Comparison of ENCODE assay signal across 11 cellular contexts in genomic region chr15:22981336-22981840, GRCh38. TPM values are rescaled to one million over a fixed set of nuclear protein-coding genes. Genes with fewer than 3 reads are reported as not detected.
A peak's percentile ranks its signal among the peaks of the same experiment; 100 is the strongest.
DNase-seq lines count a peak whose midpoint lies in the region; ATAC-seq and TF ChIP-seq lines count a peak whose summit lies in the region.
"Had no signal": no experiment of that assay in that cellular context is flagged by ENCODE, and none has a peak within 500 bp of the region (broad histone marks: within the 10 kb centered on the region; RNA-seq: fewer than 3 reads in every experiment).

No MANE protein-coding gene starts in this region.

- TF ChIP-seq CTCF in CD4-positive, alpha-beta T cell (IDR thresholded peaks at IDR 0.05), result no peak
- TF ChIP-seq CTCF in Panc1 (IDR thresholded peaks at IDR 0.05) (no peak), esophagus muscularis mucosa (IDR thresholded peaks at IDR 0.05) (no peak), parathyroid adenoma (IDR thresholded peaks at IDR 0.05) (no peak)

- no peak for TF ChIP-seq EP300 in esophagus muscularis mucosa (IDR thresholded peaks at IDR 0.05)

- peak overlapping the region; percentile 86 for H3K4me3 Mint-ChIP-seq in CD4-positive, alpha-beta T cell

- H3K36me3 Mint-ChIP-seq in CD4-positive, alpha-beta T cell (ENCODE audit: low read depth), result no peaks in the 10 kb centered on the region

- H3K9me3 ChIP-seq in CD4-positive, alpha-beta T cell (ENCODE audit: control insufficient read depth, low read length), result no peaks in the 10 kb centered on the region
- H3K9me3 ChIP-seq in Panc1 (ENCODE audit: control insufficient read depth, insufficient read depth, low read depth, low read length), result no peaks in the 10 kb centered on the region
- H3K9me3 ChIP-seq in esophagus muscularis mucosa, result no peaks in the 10 kb centered on the region
- H3K9me3 ChIP-seq in parathyroid adenoma (ENCODE audit: control insufficient read depth, low read length), result no peaks in the 10 kb centered on the region
- H3K9me3 ChIP-seq: heart left ventricle, right lobe of liver had no signal

- in situ Hi-C loops in Panc1 (cut with HindIII; ENCODE audit: low pct_unique_long_range_greater_than_20kb, low sequenced_read_pairs), result no loop called here

- BruUV-seq in Panc1 (replicated peaks; lab: Mats Ljungman, UMichigan), result TSS peak; percentile 55

- ATAC-seq in CD4-positive, alpha-beta T cell (ENCODE audit: poor library complexity), result no peak
- no peak for ATAC-seq in Panc1
- ATAC-seq in GM21737 (IDR thresholded peaks at IDR 0.05; ENCODE audit: unreplicated experiment), result no peak

- H2AFZ ChIP-seq in parathyroid adenoma, result peak overlapping the region; percentile 96

- no peak overlapping the region for H3K27ac Mint-ChIP-seq in CD4-positive, alpha-beta T cell

- H3K36me3 ChIP-seq in Panc1 (ENCODE audit: control insufficient read depth, insufficient read depth, low read length), result no peaks in the 10 kb centered on the region
- no peaks in the 10 kb centered on the region for H3K36me3 ChIP-seq in esophagus muscularis mucosa
- H3K36me3 ChIP-seq in parathyroid adenoma (ENCODE audit: control insufficient read depth, insufficient read depth, low read length), result no peaks in the 10 kb centered on the region
- H3K36me3 ChIP-seq: heart left ventricle, right lobe of liver had no signal

- H3K79me2 ChIP-seq in parathyroid adenoma, result peaks cover 6% of the 10 kb centered on the region

- no peak for DNase-seq in CD4-positive, alpha-beta T cell
- DNase-seq in Panc1 (ENCODE audit: low read depth, low spot score) (no peak), esophagus muscularis mucosa (ENCODE audit: extremely low spot score) (no peak), NCI-H510A (lab: John Stamatoyannopoulos, UW) (no peak), pons (ENCODE audit: low spot score) (no peak), substantia nigra (lab: John Stamatoyannopoulos, UW) (no peak)

- CTCF ChIA-PET in CD4-positive, alpha-beta T cell (lab: Charles Lee), result no interaction called here
- CTCF ChIA-PET in Panc1 (lab: Charles Lee), result no interaction called here

- H3K27me3 ChIP-seq in CD4-positive, alpha-beta T cell (ENCODE audit: control insufficient read depth, insufficient read depth, low read length), result peaks cover 13% of the 10 kb centered on the region
- H3K27me3 ChIP-seq in Panc1 (ENCODE audit: control insufficient read depth, insufficient read depth, low read length), result no peaks in the 10 kb centered on the region
- no peaks in the 10 kb centered on the region for H3K27me3 ChIP-seq in esophagus muscularis mucosa
- H3K27me3 ChIP-seq in parathyroid adenoma (ENCODE audit: control insufficient read depth, insufficient read depth, low read length), result no peaks in the 10 kb centered on the region
- H3K27me3 ChIP-seq: heart left ventricle, right lobe of liver had no signal

- H3K4me1 Mint-ChIP-seq in CD4-positive, alpha-beta T cell (ENCODE audit: low read depth), result peaks cover 14% of the 10 kb centered on the region

- H3K27me3 Mint-ChIP-seq in CD4-positive, alpha-beta T cell, result peaks cover 17% of the 10 kb centered on the region

- H3K9ac ChIP-seq in parathyroid adenoma, result no peak overlapping the region

- WGBS in esophagus muscularis mucosa, result 91% methylated on average over 20 of the region's 20 CpGs

- H3K4me3 ChIP-seq in Panc1 (ENCODE audit: low read depth in 2 of 2, low read length in 2 of 2) (peak overlapping the region; percentile 77 to 100), esophagus muscularis mucosa (peak overlapping the region in 3 of 4 donors; percentile 85 to 98 (median 85)), parathyroid adenoma (ENCODE audit: low read depth, low read length) (peak overlapping the region; percentile 77)

- TF ChIP-seq POLR2A in esophagus muscularis mucosa (IDR thresholded peaks at IDR 0.05; ENCODE audit: low read depth), result no peak

- peak overlapping the region; percentile 77 for H3K4me2 ChIP-seq in parathyroid adenoma (ENCODE audit: low read length)

- no peak overlapping the region for H3K27ac ChIP-seq in CD4-positive, alpha-beta T cell (ENCODE audit: low read depth, low read length)
- H3K27ac ChIP-seq in Panc1 (ENCODE audit: low read length) (peak overlapping the region; percentile 64), esophagus muscularis mucosa (replicated peaks in 1 of 4) (peak overlapping the region in 3 of 4 donors; percentile 76 to 91 (median 81)), parathyroid adenoma (no peak overlapping the region), substantia nigra (ENCODE audit: low read depth, low read length, poor library complexity, severe bottlenecking) (no peak overlapping the region)
- H3K27ac ChIP-seq: SK-N-MC had no signal

- POLR2A ChIA-PET in CD4-positive, alpha-beta T cell (lab: Charles Lee), result interaction anchor here (2.8 kb wide), 1 partner anchor 57 kb away, joined by 14 read pairs; the partner anchor contains the start of gene TUBGCP5
- POLR2A ChIA-PET in Panc1 (lab: Charles Lee), result no interaction called here

- 0 out of 2 replicates have a peak, but pooled peaks cover 6% of the 10 kb centered on the region for H3K4me1 ChIP-seq in Panc1 (ENCODE audit: control insufficient read depth, insufficient read depth, low read length)
- peaks cover 10 to 25% (median 20%) of the 10 kb centered on the region in 4 donors for H3K4me1 ChIP-seq in esophagus muscularis mucosa
- H3K4me1 ChIP-seq in parathyroid adenoma, result no peaks in the 10 kb centered on the region

- H3K9me3 Mint-ChIP-seq in CD4-positive, alpha-beta T cell, result no peaks in the 10 kb centered on the region

- intact Hi-C loops in CD4-positive, alpha-beta T cell (cut with DNase I, micrococcal nuclease), result no loop called here
- intact Hi-C loops in Panc1 (cut with micrococcal nuclease; ENCODE audit: unreplicated experiment) (loop anchor here (10.0 kb wide), 1 partner anchor 53 kb away; the partner anchor contains the start of gene TUBGCP5), esophagus muscularis mucosa (cut with DNase I) (loop anchor here (2.0 kb wide), 1 partner anchor 55 kb away; no protein-coding TSS in a partner anchor)

RNA-seq across cellular contexts. Expression of gene CYFIP1, which starts 1.2 kb away (rescaled TPM):
- 1 to 10 TPM; 3.2 to 4.4 TPM for total RNA-seq in CD4-positive, alpha-beta T cell
- total RNA-seq in Panc1 (2021; ENCODE audit: unreplicated experiment), result 159 TPM
- polyA plus RNA-seq in Panc1 (2012; ENCODE audit: insufficient read length), result 137 TPM
- total RNA-seq in esophagus muscularis mucosa, result 100 to 1,000 TPM in 2 of 4 donors, 10 to 100 TPM in 2; 86.8 to 131 (median 105) TPM

RNA-seq across cellular contexts. Expression of gene TUBGCP5, which starts 58.0 kb away (rescaled TPM):
- total RNA-seq in CD4-positive, alpha-beta T cell, result 10 to 100 TPM; 24.2 to 24.5 TPM
- total RNA-seq in Panc1 (2021; ENCODE audit: unreplicated experiment), result 23.3 TPM
- polyA plus RNA-seq in Panc1 (2012; ENCODE audit: insufficient read length), result 10.4 TPM
- total RNA-seq in esophagus muscularis mucosa, result 10 to 100 TPM in 3 of 4 donors, 1 to 10 TPM in 1; 8.1 to 18.3 (median 14.1) TPM

Comparison
In these comparisons a context has a peak if more than half of its experiments do, and no peak if none do; other contexts are left out.
1. H3K27ac ChIP-seq: peak in Panc1 (single experiment) and esophagus muscularis mucosa (3 of 4); none in CD4-positive, alpha-beta T cell (single experiment), parathyroid adenoma (single experiment) and substantia nigra (single experiment).
2. RNA of gene CYFIP1, which starts 1.2 kb away (total RNA-seq): 159 TPM in Panc1 (single experiment) and 86.8 to 131 TPM in esophagus muscularis mucosa; 3.2 to 4.4 TPM in CD4-positive, alpha-beta T cell; every median in the first group is over 10 times any median in the second.
3. intact Hi-C loops: an anchor here in Panc1 (10.0 kb wide) and esophagus muscularis mucosa (2.0 kb wide); none called in CD4-positive, alpha-beta T cell.
4. Peak in every context shown above with its lines, with median percentiles within 50 percentile points of each other: H3K4me3 ChIP-seq.